14 cellular contexts compared by ENCODE assay signal in genomic region chr11:5688482-5688881, GRCh38. TPM values are rescaled to one million over a fixed set of nuclear protein-coding genes. Genes with fewer than 3 reads are reported as not detected.
DNase-seq lines count a peak whose midpoint lies in the region; ATAC-seq and TF ChIP-seq lines count a peak whose summit lies in the region.
"Had no signal": no experiment of that assay in that cellular context is flagged by ENCODE, and none has a peak within 500 bp of the region (broad histone marks: within the 10 kb centered on the region; RNA-seq: fewer than 3 reads in every experiment).

No MANE protein-coding gene starts in this region.

- peaks cover 47% of the 10 kb centered on the region for H3K4me1 Mint-ChIP-seq in activated CD4-positive, alpha-beta T cell treated with anti-CD3 and anti-CD28 coated beads for 36 hours
- H3K4me1 Mint-ChIP-seq in IgD-negative memory B cell = peaks cover 41 to 43% (median 41%) of the 10 kb centered on the region in 3 donors
- H3K4me1 Mint-ChIP-seq in effector memory CD8-positive, alpha-beta T cell (ENCODE audit: low read depth in 2 of 2) = peaks cover 33 to 53% of the 10 kb centered on the region in 2 donors

- H3K27ac Mint-ChIP-seq in activated CD4-positive, alpha-beta T cell treated with anti-CD3 and anti-CD28 coated beads for 36 hours = peak overlapping the region; percentile 85
- peak overlapping the region in 2 of 3 donors; percentile 98 for H3K27ac Mint-ChIP-seq in IgD-negative memory B cell
- H3K27ac Mint-ChIP-seq in effector memory CD8-positive, alpha-beta T cell = peak overlapping the region; percentile 93 to 97

- H3K9me3 ChIP-seq in spleen = no peaks in the 10 kb centered on the region
- H3K9me3 ChIP-seq: A549 had no signal

- no peaks in the 10 kb centered on the region for H3K27me3 ChIP-seq in spleen (replicated peaks in 1 of 7)

- ATAC-seq in activated CD4-positive, alpha-beta T cell treated with anti-CD3 and anti-CD28 coated beads for 36 hours = no peak
- ATAC-seq in effector memory CD8-positive, alpha-beta T cell (replicated peaks) = no peak
- no peak for ATAC-seq in HG02981 (IDR thresholded peaks at IDR 0.05; ENCODE audit: unreplicated experiment)
- ATAC-seq: A549, Panc1 had no signal

- peaks cover 12 to 67% (median 42%) of the 10 kb centered on the region in 6 donors for H3K4me1 ChIP-seq in spleen

- WGBS in spleen, 5 donors = 83 to 100% (median 91%) methylated on average over 1 of the region's 1 CpG

- no peak for TF ChIP-seq POLR2A in spleen (IDR thresholded peaks at IDR 0.05)

- H3K27ac ChIP-seq in spleen = peak overlapping the region; percentile 87 to 97 (median 95)
- H3K27ac ChIP-seq: A549 had no signal

- no peaks in the 10 kb centered on the region for H3K27me3 Mint-ChIP-seq in activated CD4-positive, alpha-beta T cell treated with anti-CD3 and anti-CD28 coated beads for 36 hours
- H3K27me3 Mint-ChIP-seq in IgD-negative memory B cell = no peaks in the 10 kb centered on the region
- no peaks in the 10 kb centered on the region for H3K27me3 Mint-ChIP-seq in effector memory CD8-positive, alpha-beta T cell

- H3K36me3 ChIP-seq in spleen = peaks cover 0 to 8% (median 0%) of the 10 kb centered on the region in 6 donors

- peaks cover under 1% of the 10 kb centered on the region for H3K9me3 Mint-ChIP-seq in activated CD4-positive, alpha-beta T cell treated with anti-CD3 and anti-CD28 coated beads for 36 hours (ENCODE audit: low read depth)
- H3K9me3 Mint-ChIP-seq in IgD-negative memory B cell = no peaks in the 10 kb centered on the region
- no peaks in the 10 kb centered on the region for H3K9me3 Mint-ChIP-seq in effector memory CD8-positive, alpha-beta T cell

- H3K36me3 Mint-ChIP-seq in activated CD4-positive, alpha-beta T cell treated with anti-CD3 and anti-CD28 coated beads for 36 hours (ENCODE audit: low read depth) = peaks cover 18% of the 10 kb centered on the region
- H3K36me3 Mint-ChIP-seq in IgD-negative memory B cell = peaks cover 4% of the 10 kb centered on the region
- peaks cover 35% of the 10 kb centered on the region for H3K36me3 Mint-ChIP-seq in effector memory CD8-positive, alpha-beta T cell (ENCODE audit: insufficient read depth)

- CTCF ChIA-PET in activated CD4-positive, alpha-beta T cell treated with anti-CD3 and anti-CD28 coated beads for 36 hours (lab: Charles Lee) = interaction anchor here (1.6 kb wide), 1 partner anchor 10 kb away, joined by 5 read pairs; no protein-coding TSS in a partner anchor

- intact Hi-C loops in activated CD4-positive, alpha-beta T cell treated with anti-CD3 and anti-CD28 coated beads for 36 hours (cut with DNase I, micrococcal nuclease) = loop anchor here (2.0 to 10.0 kb wide), 5 partner anchors 546 to 1080 kb away; partner anchors contain the start of genes CNGA4 (in 1 of the 2), FHIP1B (in 1 of the 2), SMPD1 (in 1 of the 2) and TAF10 (in 1 of the 2)
- intact Hi-C loops in spleen (cut with DNase I; ENCODE audit: low total_unique reads) = no loop called here

- DNase-seq in activated CD4-positive, alpha-beta T cell treated with anti-CD3 and anti-CD28 coated beads for 36 hours = no peak
- DNase-seq in activated CD4-positive, alpha-beta T cell treated with anti-CD3 and anti-CD28 coated beads for 1 hour = no peak
- DNase-seq in effector memory CD8-positive, alpha-beta T cell = no peak
- DNase-seq in spleen (no peak), SKM-1 treated with dmso at 0.1 percent for 144 hours (lab: John Stamatoyannopoulos, UW; ENCODE audit: unreplicated experiment) (no peak)
- DNase-seq in activated effector memory CD4-positive, alpha-beta T cell treated with Interleukin-2 at 50 U/mL for 16 hours = no peak
- DNase-seq: DMS153; stimulated activated CD4-positive, alpha-beta T cell treated with anti-CD3 and anti-CD28 coated beads, Interleukin-15, amount 100 ng/mL, for 24 hours had no signal

- H3K4me3 Mint-ChIP-seq in activated CD4-positive, alpha-beta T cell treated with anti-CD3 and anti-CD28 coated beads for 36 hours = no peak overlapping the region
- H3K4me3 Mint-ChIP-seq in IgD-negative memory B cell = peak overlapping the region in 3 of 4 donors; percentile 27 to 61 (median 53)
- peak overlapping the region; percentile 37 to 92 for H3K4me3 Mint-ChIP-seq in effector memory CD8-positive, alpha-beta T cell

- no peak overlapping the region for H3K4me3 ChIP-seq in spleen
- H3K4me3 ChIP-seq: A549 had no signal

- POLR2A ChIA-PET in activated CD4-positive, alpha-beta T cell treated with anti-CD3 and anti-CD28 coated beads for 36 hours (lab: Charles Lee) = no interaction called here

- no peak for TF ChIP-seq CTCF in spleen (IDR thresholded peaks at IDR 0.05 in 8 of 11, conservative IDR thresholded peaks at IDR 0.05 in 3 of 11)

RNA-seq across cellular contexts. Expression of gene TRIM22, which starts 1.1 kb away (rescaled TPM):
- 100 to 1,000 TPM in 1 of 2 experiments, 10 to 100 TPM in 1; 73.4 to 101 TPM for total RNA-seq in activated CD4-positive, alpha-beta T cell treated with anti-CD3 and anti-CD28 coated beads for 36 hours
- 210 TPM for polyA plus RNA-seq in IgD-negative memory B cell
- total RNA-seq in spleen = 100 to 1,000 TPM; 232 to 336 (median 282) TPM
- polyA plus RNA-seq in spleen = 100 to 1,000 TPM; 152 to 169 (median 162) TPM

RNA-seq across cellular contexts. Expression of gene TRIM5, which starts 3.6 kb away (rescaled TPM):
- total RNA-seq in activated CD4-positive, alpha-beta T cell treated with anti-CD3 and anti-CD28 coated beads for 36 hours = 10 to 100 TPM; 16.4 to 17.9 TPM
- polyA plus RNA-seq in IgD-negative memory B cell (4.5 TPM), spleen (10 to 100 TPM in 1 of 3 donors, 1 to 10 TPM in 2; 7.8 to 13.6 (median 9.0) TPM)
- total RNA-seq in spleen = 10 to 100 TPM; 31.1 to 44.3 (median 34.2) TPM

RNA-seq across cellular contexts. Expression of gene OR56B1, which starts 47.8 kb away (rescaled TPM):
- under 1 TPM; 0.14 to 0.16 TPM for total RNA-seq in activated CD4-positive, alpha-beta T cell treated with anti-CD3 and anti-CD28 coated beads for 36 hours
- polyA plus RNA-seq in IgD-negative memory B cell (not detected), spleen (under 1 TPM; 0.06 to 0.11 (median 0.08) TPM)
- 1 to 10 TPM in 4 of 7 donors, under 1 TPM in 3; 0.27 to 1.8 (median 1.0) TPM for total RNA-seq in spleen
- total RNA-seq: fibroblast of lung, LHCN-M2 had no signal
- polyA plus RNA-seq: A549, fibroblast of lung had no signal
